ENCODE assay signal across 1 cellular context in genomic region chr14:99576761-99577705, GRCh38.
TF ChIP-seq lines count a peak whose summit lies in the region.

No MANE protein-coding gene starts in this region.

TF ChIP-seq in HEK293, 187 proteins besides CTCF, POLR2A, EP300 and RAD21 (continued from another document):
- TF ChIP-seq, protein P1, sequence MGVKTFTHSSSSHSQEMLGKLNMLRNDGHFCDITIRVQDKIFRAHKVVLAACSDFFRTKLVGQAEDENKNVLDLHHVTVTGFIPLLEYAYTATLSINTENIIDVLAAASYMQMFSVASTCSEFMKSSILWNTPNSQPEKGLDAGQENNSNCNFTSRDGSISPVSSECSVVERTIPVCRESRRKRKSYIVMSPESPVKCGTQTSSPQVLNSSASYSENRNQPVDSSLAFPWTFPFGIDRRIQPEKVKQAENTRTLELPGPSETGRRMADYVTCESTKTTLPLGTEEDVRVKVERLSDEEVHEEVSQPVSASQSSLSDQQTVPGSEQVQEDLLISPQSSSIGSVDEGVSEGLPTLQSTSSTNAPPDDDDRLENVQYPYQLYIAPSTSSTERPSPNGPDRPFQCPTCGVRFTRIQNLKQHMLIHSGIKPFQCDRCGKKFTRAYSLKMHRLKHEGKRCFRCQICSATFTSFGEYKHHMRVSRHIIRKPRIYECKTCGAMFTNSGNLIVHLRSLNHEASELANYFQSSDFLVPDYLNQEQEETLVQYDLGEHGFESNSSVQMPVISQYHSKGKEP (tag by site-specific recombination; IDR thresholded peaks at IDR 0.05), result no peak
- TF ChIP-seq HOXA7 (CRISPR knock-in tag; IDR thresholded peaks at IDR 0.05; ENCODE audit: borderline replicate concordance) (no peak), MZF1 (tag by site-specific recombination; IDR thresholded peaks at IDR 0.05; ENCODE audit: borderline replicate concordance) (no peak), YY1 (tag by site-specific recombination; IDR thresholded peaks at IDR 0.05) (no peak), ZIC2 (tag by site-specific recombination; IDR thresholded peaks at IDR 0.05) (peak; percentile 36), ZNF561 (tag by site-specific recombination; IDR thresholded peaks at IDR 0.05; ENCODE audit: borderline replicate concordance) (no peak), EGR2 (tag by site-specific recombination; IDR thresholded peaks at IDR 0.05; ENCODE audit: low read depth) (peak; percentile 8; the same call in 1 of the 2 replicates), OSR2 (tag by site-specific recombination; IDR thresholded peaks at IDR 0.05) (no peak), ZNF600 (tag by site-specific recombination; IDR thresholded peaks at IDR 0.05) (peak; percentile 59; the same call in 1 of the 2 replicates), ZNF133 (tag by site-specific recombination; IDR thresholded peaks at IDR 0.05) (no peak), ZNF121 (tag by site-specific recombination; IDR thresholded peaks at IDR 0.05) (no peak), ZNF23 (tag by site-specific recombination; IDR thresholded peaks at IDR 0.05; ENCODE audit: borderline replicate concordance) (no peak), WT1 (tag by site-specific recombination; IDR thresholded peaks at IDR 0.05) (no peak), ZNF391 (tag by site-specific recombination; IDR thresholded peaks at IDR 0.05; ENCODE audit: borderline replicate concordance, low read depth) (no peak), ZNF518A (tag by site-specific recombination; conservative IDR thresholded peaks at IDR 0.05; ENCODE audit: low read depth) (no peak), ZNF596 (tag by site-specific recombination; IDR thresholded peaks at IDR 0.05) (no peak), ZNF558 (tag by site-specific recombination; IDR thresholded peaks at IDR 0.05) (no peak), ZNF610 (tag by site-specific recombination; IDR thresholded peaks at IDR 0.05; ENCODE audit: borderline replicate concordance) (no peak), ZNF274 (IDR thresholded peaks at IDR 0.05; ENCODE audit: low read length) (no peak), ZNF274 (tag by site-specific recombination; IDR thresholded peaks at IDR 0.05; ENCODE audit: borderline replicate concordance) (no peak), ZNF777 (tag by site-specific recombination; IDR thresholded peaks at IDR 0.05; ENCODE audit: borderline replicate concordance) (no peak), SALL2 (tag by site-specific recombination; IDR thresholded peaks at IDR 0.05; ENCODE audit: borderline replicate concordance) (no peak), ZNF514 (tag by site-specific recombination; IDR thresholded peaks at IDR 0.05) (no peak), ZNF791 (tag by site-specific recombination; IDR thresholded peaks at IDR 0.05) (no peak), HOXC10 (CRISPR knock-in tag; IDR thresholded peaks at IDR 0.05) (no peak), ZFHX2 (tag by site-specific recombination; conservative IDR thresholded peaks at IDR 0.05) (peak; percentile 59), ZNF175 (tag by site-specific recombination; IDR thresholded peaks at IDR 0.05) (no peak)
- TF ChIP-seq, protein P2, sequence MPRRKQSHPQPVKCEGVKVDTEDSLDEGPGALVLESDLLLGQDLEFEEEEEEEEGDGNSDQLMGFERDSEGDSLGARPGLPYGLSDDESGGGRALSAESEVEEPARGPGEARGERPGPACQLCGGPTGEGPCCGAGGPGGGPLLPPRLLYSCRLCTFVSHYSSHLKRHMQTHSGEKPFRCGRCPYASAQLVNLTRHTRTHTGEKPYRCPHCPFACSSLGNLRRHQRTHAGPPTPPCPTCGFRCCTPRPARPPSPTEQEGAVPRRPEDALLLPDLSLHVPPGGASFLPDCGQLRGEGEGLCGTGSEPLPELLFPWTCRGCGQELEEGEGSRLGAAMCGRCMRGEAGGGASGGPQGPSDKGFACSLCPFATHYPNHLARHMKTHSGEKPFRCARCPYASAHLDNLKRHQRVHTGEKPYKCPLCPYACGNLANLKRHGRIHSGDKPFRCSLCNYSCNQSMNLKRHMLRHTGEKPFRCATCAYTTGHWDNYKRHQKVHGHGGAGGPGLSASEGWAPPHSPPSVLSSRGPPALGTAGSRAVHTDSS (tag by site-specific recombination; IDR thresholded peaks at IDR 0.05), result no peak
- TF ChIP-seq, protein P3, sequence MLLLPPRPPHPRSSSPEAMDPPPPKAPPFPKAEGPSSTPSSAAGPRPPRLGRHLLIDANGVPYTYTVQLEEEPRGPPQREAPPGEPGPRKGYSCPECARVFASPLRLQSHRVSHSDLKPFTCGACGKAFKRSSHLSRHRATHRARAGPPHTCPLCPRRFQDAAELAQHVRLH (tag by site-specific recombination; IDR thresholded peaks at IDR 0.05), result peak; percentile 68; the same call in 1 of the 2 replicates
- TF ChIP-seq, protein P4, sequence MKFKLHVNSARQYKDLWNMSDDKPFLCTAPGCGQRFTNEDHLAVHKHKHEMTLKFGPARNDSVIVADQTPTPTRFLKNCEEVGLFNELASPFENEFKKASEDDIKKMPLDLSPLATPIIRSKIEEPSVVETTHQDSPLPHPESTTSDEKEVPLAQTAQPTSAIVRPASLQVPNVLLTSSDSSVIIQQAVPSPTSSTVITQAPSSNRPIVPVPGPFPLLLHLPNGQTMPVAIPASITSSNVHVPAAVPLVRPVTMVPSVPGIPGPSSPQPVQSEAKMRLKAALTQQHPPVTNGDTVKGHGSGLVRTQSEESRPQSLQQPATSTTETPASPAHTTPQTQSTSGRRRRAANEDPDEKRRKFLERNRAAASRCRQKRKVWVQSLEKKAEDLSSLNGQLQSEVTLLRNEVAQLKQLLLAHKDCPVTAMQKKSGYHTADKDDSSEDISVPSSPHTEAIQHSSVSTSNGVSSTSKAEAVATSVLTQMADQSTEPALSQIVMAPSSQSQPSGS (tag by site-specific recombination; IDR thresholded peaks at IDR 0.05; ENCODE audit: low read depth), result no peak
